Comparison of ENCODE assay signal across 9 cellular contexts in genomic region chr2:9631976-9632700, GRCh38. TPM values are rescaled to one million over a fixed set of nuclear protein-coding genes. Genes with fewer than 3 reads are reported as not detected.
DNase-seq lines count a peak whose midpoint lies in the region; ATAC-seq, FAIRE-seq and TF ChIP-seq lines count a peak whose summit lies in the region.
"Had no signal": no experiment of that assay in that cellular context is flagged by ENCODE, and none has a peak within 500 bp of the region (broad histone marks: within the 10 kb centered on the region; RNA-seq: fewer than 3 reads in every experiment).

No MANE protein-coding gene starts in this region.

- H3K27me3 ChIP-seq in keratinocyte (ENCODE audit: control insufficient read depth, extremely low read depth, insufficient read depth, low read length) = no peaks in the 10 kb centered on the region

- peak overlapping the region; percentile 59 for H3K27ac Mint-ChIP-seq in activated naive CD4-positive, alpha-beta T cell treated with anti-CD3 and anti-CD28 coated beads, Interleukin-2, amount 50 U/mL, for 24 hours

- dilution Hi-C loops in keratinocyte (cut with MboI; ENCODE audit: extremely low pct_ligation_motif_present, low sequenced_read_pairs) = no loop called here

- H3K36me3 Mint-ChIP-seq in activated naive CD4-positive, alpha-beta T cell treated with anti-CD3 and anti-CD28 coated beads, Interleukin-2, amount 50 U/mL, for 24 hours = peaks cover 12% of the 10 kb centered on the region

- no peak overlapping the region for H3K4me3 ChIP-seq in keratinocyte (ENCODE audit: control insufficient read depth in 2 of 3, extremely low read depth in 1 of 3, insufficient read depth in 2 of 3, low read depth in 1 of 3, low read length in 3 of 3)

- H3K9ac ChIP-seq in keratinocyte (ENCODE audit: control insufficient read depth, extremely low read depth, insufficient read depth, low read length) = no peak overlapping the region

- H3K27ac ChIP-seq in keratinocyte (ENCODE audit: control insufficient read depth, insufficient read depth, low read length) (no peak overlapping the region), temporal lobe (ENCODE audit: low read depth, low read length) (peak overlapping the region; percentile 89)

- H3K4me3 Mint-ChIP-seq in activated naive CD4-positive, alpha-beta T cell treated with anti-CD3 and anti-CD28 coated beads, Interleukin-2, amount 50 U/mL, for 24 hours = peak overlapping the region; percentile 90

- H3K9me1 ChIP-seq in keratinocyte (ENCODE audit: control insufficient read depth, extremely low read depth, insufficient read depth, low read length) = no peaks in the 10 kb centered on the region

- peaks cover 5 to 10% of the 10 kb centered on the region in 2 experiments for H3K36me3 ChIP-seq in keratinocyte (ENCODE audit: control insufficient read depth in 2 of 2, extremely low read depth in 1 of 2, insufficient read depth in 2 of 2, low read length in 2 of 2)

- no peaks in the 10 kb centered on the region for H4K20me1 ChIP-seq in keratinocyte (ENCODE audit: control insufficient read depth, extremely low read depth, insufficient read depth, low read length)

- H3K4me1 ChIP-seq in keratinocyte (ENCODE audit: control insufficient read depth, extremely low read depth, insufficient read depth, low read length) = peaks cover 33% of the 10 kb centered on the region

- H3K9me3 ChIP-seq in keratinocyte (ENCODE audit: control insufficient read depth, low read depth, low read length) = no peaks in the 10 kb centered on the region

- H3K4me1 Mint-ChIP-seq in activated naive CD4-positive, alpha-beta T cell treated with anti-CD3 and anti-CD28 coated beads, Interleukin-2, amount 50 U/mL, for 24 hours = peaks cover 34% of the 10 kb centered on the region

- H3K27me3 Mint-ChIP-seq in activated naive CD4-positive, alpha-beta T cell treated with anti-CD3 and anti-CD28 coated beads, Interleukin-2, amount 50 U/mL, for 24 hours = no peaks in the 10 kb centered on the region

- FAIRE-seq in keratinocyte (lab: Jason Lieb, UNC) = no peak

- H2AFZ ChIP-seq in keratinocyte (ENCODE audit: control insufficient read depth, low read length) = peak overlapping the region; percentile 45

- H3K9me3 Mint-ChIP-seq in activated naive CD4-positive, alpha-beta T cell treated with anti-CD3 and anti-CD28 coated beads, Interleukin-2, amount 50 U/mL, for 24 hours = no peaks in the 10 kb centered on the region

- TF ChIP-seq CTCF in keratinocyte (optimal IDR thresholded peaks at IDR 0.05 in 1 of 3, IDR thresholded peaks at IDR 0.05 in 1 of 3, conservative IDR thresholded peaks at IDR 0.05 in 1 of 3; ENCODE audit: extremely low read depth in 1 of 3, insufficient read depth in 2 of 3, low read length in 3 of 3) = no peak

- peak overlapping the region; percentile 90 for H3K4me2 ChIP-seq in keratinocyte (ENCODE audit: control insufficient read depth, extremely low read depth, insufficient read depth, low read depth, low read length)

- no peak for ATAC-seq in GM18519 (IDR thresholded peaks at IDR 0.05; ENCODE audit: low FRiP score, unreplicated experiment)

- peaks cover 32% of the 10 kb centered on the region for H3K79me2 ChIP-seq in keratinocyte (ENCODE audit: control insufficient read depth, insufficient read depth, low read length)

- DNase-seq in activated naive CD4-positive, alpha-beta T cell (lab: John Stamatoyannopoulos, UW) = no peak
- DNase-seq in amniotic epithelial cell (ENCODE audit: low read depth) = peak; percentile 44
- DNase-seq in keratinocyte (ENCODE audit: low read depth, low spot score) = no peak
- DNase-seq in H4 (ENCODE audit: low spot score) = no peak
- DNase-seq in NCI-H446 treated with DMSO at 0.1 percent for 48 hours (lab: John Stamatoyannopoulos, UW) = no peak
- DNase-seq: kidney glomerular epithelial cell had no signal

RNA-seq across cellular contexts. Expression of gene YWHAQ, which starts 1.3 kb away (rescaled TPM):
- 365 to 593 TPM (median 369 TPM) in 3 replicates for polyA plus RNA-seq in keratinocyte
- polyA plus RNA-seq in keratinocyte (2011; ENCODE audit: low read depth) = 246 TPM
- polyA plus RNA-seq in keratinocyte (2011; cell fraction: cytosol; rRNA removed) = 402 and 692 TPM in 2 replicates
- 167 and 201 TPM in 2 replicates for polyA plus RNA-seq in keratinocyte (2011; cell fraction: nucleus; rRNA removed)
- 214 and 344 TPM in 2 replicates for polyA plus RNA-seq in keratinocyte (2012; ENCODE audit: low replicate concordance)
- 148 to 431 TPM (median 274 TPM) in 3 replicates for polyA minus RNA-seq in keratinocyte
- 428 TPM for polyA minus RNA-seq in keratinocyte (2011; cell fraction: cytosol; rRNA and poly(A)+ RNA removed)
- polyA minus RNA-seq in keratinocyte (2011; cell fraction: nucleus; rRNA and poly(A)+ RNA removed) = 84.2 and 150 TPM in 2 replicates
- total RNA-seq in temporal lobe = 517 TPM
- 279 and 391 TPM in 2 replicates for total RNA-seq in H4 (2014; rRNA removed; shearing (Covaris generic))
